In genomic region chr11:77449060-77449521, GRCh38 we compare ENCODE assay signal across 10 cellular contexts. TPM values are rescaled to one million over a fixed set of nuclear protein-coding genes. Genes with fewer than 3 reads are reported as not detected.
DNase-seq lines count a peak whose midpoint lies in the region; ATAC-seq lines count a peak whose summit lies in the region.
"Had no signal": no experiment of that assay in that cellular context is flagged by ENCODE, and none has a peak within 500 bp of the region (broad histone marks: within the 10 kb centered on the region; RNA-seq: fewer than 3 reads in every experiment).

No MANE protein-coding gene starts in this region.

- DNase-seq in GF-D8 (lab: John Stamatoyannopoulos, UW): peak; percentile 51
- no peak for DNase-seq in stimulated activated effector memory CD8-positive, alpha-beta T cell treated with anti-CD3 and anti-CD28 coated beads, Interleukin-12 subunit alpha, Interleukin-12 subunit beta, amount 100 ng/mL, for 72 hours (ENCODE audit: low spot score in 2 of 2)
- DNase-seq in HuH-7 (ENCODE audit: low spot score): no peak
- DNase-seq in HK-2 (ENCODE audit: unreplicated experiment): no peak
- no peak for DNase-seq in Karpas-422
- DNase-seq: EL, NCI-H2081 treated with DMSO at 0.1 percent for 48 hours had no signal

- H3K36me3 Mint-ChIP-seq in stimulated activated effector memory CD8-positive, alpha-beta T cell treated with anti-CD3 and anti-CD28 coated beads, Interleukin-12 subunit alpha, Interleukin-12 subunit beta, amount 100 ng/mL, for 72 hours: no peaks in the 10 kb centered on the region

- H3K9ac ChIP-seq in Karpas-422 (ENCODE audit: low read length): no peak overlapping the region

- H3K4me3 ChIP-seq in Karpas-422 (ENCODE audit: low read length): no peak overlapping the region

- H3K27ac Mint-ChIP-seq in stimulated activated effector memory CD8-positive, alpha-beta T cell treated with anti-CD3 and anti-CD28 coated beads, Interleukin-12 subunit alpha, Interleukin-12 subunit beta, amount 100 ng/mL, for 72 hours: no peak overlapping the region

- peaks cover 6% of the 10 kb centered on the region for H3K4me1 Mint-ChIP-seq in stimulated activated effector memory CD8-positive, alpha-beta T cell treated with anti-CD3 and anti-CD28 coated beads, Interleukin-12 subunit alpha, Interleukin-12 subunit beta, amount 100 ng/mL, for 72 hours

- peak; percentile 55 for ATAC-seq in GM19452 (IDR thresholded peaks at IDR 0.05; ENCODE audit: unreplicated experiment)
- peak; percentile 44 for ATAC-seq in HG03354 (IDR thresholded peaks at IDR 0.05; ENCODE audit: poor library complexity, severe bottlenecking, unreplicated experiment)
- ATAC-seq in stimulated activated effector memory CD8-positive, alpha-beta T cell treated with anti-CD3 and anti-CD28 coated beads, Interleukin-12 subunit alpha, Interleukin-12 subunit beta, amount 100 ng/mL, for 72 hours: no peak

- H4K20me1 ChIP-seq in Karpas-422 (ENCODE audit: insufficient read depth, low read depth, low read length): no peaks in the 10 kb centered on the region

- H3K27me3 ChIP-seq in Karpas-422 (ENCODE audit: low read length): no peaks in the 10 kb centered on the region

- H3K9me3 Mint-ChIP-seq in stimulated activated effector memory CD8-positive, alpha-beta T cell treated with anti-CD3 and anti-CD28 coated beads, Interleukin-12 subunit alpha, Interleukin-12 subunit beta, amount 100 ng/mL, for 72 hours: no peaks in the 10 kb centered on the region

- H3K9me2 ChIP-seq in Karpas-422 (replicated peaks; ENCODE audit: insufficient read depth, low read length): no peaks in the 10 kb centered on the region

- no peak overlapping the region for H3K4me3 Mint-ChIP-seq in stimulated activated effector memory CD8-positive, alpha-beta T cell treated with anti-CD3 and anti-CD28 coated beads, Interleukin-12 subunit alpha, Interleukin-12 subunit beta, amount 100 ng/mL, for 72 hours

- H3K27ac ChIP-seq in angular gyrus (ENCODE audit: low read depth, low read length) (peak overlapping the region; percentile 14), Karpas-422 (ENCODE audit: low read length) (no peak overlapping the region)

- H3K4me1 ChIP-seq in Karpas-422 (ENCODE audit: low read length): no peaks in the 10 kb centered on the region

- H3K36me3 ChIP-seq in Karpas-422 (ENCODE audit: insufficient read depth, low read length): no peaks in the 10 kb centered on the region

- no peak overlapping the region for H3K4me2 ChIP-seq in Karpas-422 (ENCODE audit: low read depth, low read length, poor library complexity, severe bottlenecking)

- no peak overlapping the region for H2AFZ ChIP-seq in Karpas-422 (ENCODE audit: low read length)

- no peaks in the 10 kb centered on the region for H3K9me3 ChIP-seq in Karpas-422 (ENCODE audit: low read length)

- H3K79me2 ChIP-seq in Karpas-422 (ENCODE audit: low read length): no peaks in the 10 kb centered on the region

RNA-seq across cellular contexts. Expression of gene PAK1, which starts 24.8 kb away (rescaled TPM):
- 18.7 and 60.1 TPM in 2 replicates for total RNA-seq in Karpas-422 (2014; rRNA removed; shearing (Covaris generic); ENCODE audit: low replicate concordance)
